Comparison of ENCODE assay signal across 15 cellular contexts in the genomic region with DNA sequence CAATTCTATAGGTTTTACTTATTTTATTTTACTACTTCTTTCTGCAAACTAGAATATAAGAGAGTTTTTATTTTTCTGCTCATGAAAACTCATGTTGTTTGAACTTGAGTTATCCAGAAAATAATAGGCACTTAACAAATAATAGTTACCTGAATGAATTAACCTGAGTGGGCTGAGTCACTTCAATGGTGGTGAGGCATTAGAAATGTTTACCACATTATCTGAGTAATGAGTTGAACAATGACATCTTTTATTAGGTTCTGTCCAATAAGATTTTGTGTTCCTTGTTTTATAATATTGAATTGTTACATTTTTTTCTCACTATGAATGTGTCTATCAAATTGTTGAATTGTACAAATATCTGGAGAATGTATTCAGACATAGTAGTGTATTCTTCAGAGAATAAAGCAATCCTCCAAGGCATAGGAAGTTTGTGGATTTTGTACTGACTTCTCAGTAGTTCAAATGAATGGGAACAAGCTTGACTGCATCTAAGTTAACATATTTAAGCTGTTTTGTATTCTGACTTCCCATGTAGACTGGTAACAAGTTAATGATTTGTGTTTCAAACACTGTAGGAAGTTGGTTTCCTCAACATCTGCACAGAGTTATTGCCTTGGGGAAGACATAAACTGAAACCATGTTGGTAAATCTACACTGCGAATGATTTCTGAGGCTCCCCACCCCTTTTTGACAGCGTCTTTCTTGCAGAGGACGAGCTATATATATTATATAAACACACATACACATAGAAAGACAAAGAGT.
DNase-seq lines count a peak whose midpoint lies in the region; ATAC-seq lines count a peak whose summit lies in the region.
"Had no signal": no experiment of that assay in that cellular context is flagged by ENCODE, and none has a peak within 500 bp of the region (broad histone marks: within the 10 kb centered on the region; RNA-seq: fewer than 3 reads in every experiment).

No MANE protein-coding gene starts in this region.

- H3K27ac ChIP-seq in epithelial cell of prostate (no peak overlapping the region), Karpas-422 (ENCODE audit: low read length) (no peak overlapping the region)
- H3K27ac ChIP-seq: esophagus squamous epithelium, VCaP had no signal

- H3K27me3 ChIP-seq in Karpas-422 (ENCODE audit: low read length) = no peaks in the 10 kb centered on the region
- H3K27me3 ChIP-seq: esophagus squamous epithelium had no signal

- DNase-seq in epithelial cell of prostate (ENCODE audit: low read depth, low spot score) (peak; percentile 10), globus pallidus (ENCODE audit: low spot score) (no peak), Karpas-422 (no peak)
- no peak for DNase-seq in stimulated activated CD4-positive, alpha-beta T cell treated with anti-CD3 and anti-CD28 coated beads, Interleukin-2, amount 100 ng/mL, for 48 hours
- DNase-seq: activated T-cell treated with anti-CD3 and anti-CD28 coated beads for 4 hours, DND-41, esophagus squamous epithelium, NCI-H1092, NCI-H524 treated with DMSO at 0.1 percent for 48 hours had no signal

- no peaks in the 10 kb centered on the region for H4K20me1 ChIP-seq in Karpas-422 (ENCODE audit: insufficient read depth, low read depth, low read length)

- H3K79me2 ChIP-seq in Karpas-422 (ENCODE audit: low read length) = no peaks in the 10 kb centered on the region

- no peaks in the 10 kb centered on the region for H3K9me3 ChIP-seq in Karpas-422 (ENCODE audit: low read length)
- H3K9me3 ChIP-seq: esophagus squamous epithelium had no signal

- no peak overlapping the region for H3K4me2 ChIP-seq in Karpas-422 (ENCODE audit: low read depth, low read length, poor library complexity, severe bottlenecking)

- H3K9ac ChIP-seq in Karpas-422 (ENCODE audit: low read length) = no peak overlapping the region

- no peak overlapping the region for H3K4me3 ChIP-seq in Karpas-422 (ENCODE audit: low read length)
- H3K4me3 ChIP-seq: esophagus squamous epithelium had no signal

- no peaks in the 10 kb centered on the region for H3K9me2 ChIP-seq in Karpas-422 (replicated peaks; ENCODE audit: insufficient read depth, low read length)

- H3K36me3 ChIP-seq in Karpas-422 (ENCODE audit: insufficient read depth, low read length) = no peaks in the 10 kb centered on the region
- H3K36me3 ChIP-seq: esophagus squamous epithelium had no signal

- H3K4me1 ChIP-seq in Karpas-422 (ENCODE audit: low read length) = no peaks in the 10 kb centered on the region
- H3K4me1 ChIP-seq: esophagus squamous epithelium had no signal

- H2AFZ ChIP-seq in Karpas-422 (ENCODE audit: low read length) = no peak overlapping the region

- ATAC-seq in GM18870 (IDR thresholded peaks at IDR 0.05; ENCODE audit: unreplicated experiment) = peak; percentile 96
- peak; percentile 80 for ATAC-seq in GM21786 (IDR thresholded peaks at IDR 0.05; ENCODE audit: unreplicated experiment)
- ATAC-seq in HG03175 (IDR thresholded peaks at IDR 0.05; ENCODE audit: unreplicated experiment) = peak; percentile 67
- no peak for ATAC-seq in HG02884 (IDR thresholded peaks at IDR 0.05; ENCODE audit: unreplicated experiment)
- ATAC-seq: Right ventricle myocardium inferior had no signal
